ENCODE assay signal across 8 cellular contexts in the genomic region with DNA sequence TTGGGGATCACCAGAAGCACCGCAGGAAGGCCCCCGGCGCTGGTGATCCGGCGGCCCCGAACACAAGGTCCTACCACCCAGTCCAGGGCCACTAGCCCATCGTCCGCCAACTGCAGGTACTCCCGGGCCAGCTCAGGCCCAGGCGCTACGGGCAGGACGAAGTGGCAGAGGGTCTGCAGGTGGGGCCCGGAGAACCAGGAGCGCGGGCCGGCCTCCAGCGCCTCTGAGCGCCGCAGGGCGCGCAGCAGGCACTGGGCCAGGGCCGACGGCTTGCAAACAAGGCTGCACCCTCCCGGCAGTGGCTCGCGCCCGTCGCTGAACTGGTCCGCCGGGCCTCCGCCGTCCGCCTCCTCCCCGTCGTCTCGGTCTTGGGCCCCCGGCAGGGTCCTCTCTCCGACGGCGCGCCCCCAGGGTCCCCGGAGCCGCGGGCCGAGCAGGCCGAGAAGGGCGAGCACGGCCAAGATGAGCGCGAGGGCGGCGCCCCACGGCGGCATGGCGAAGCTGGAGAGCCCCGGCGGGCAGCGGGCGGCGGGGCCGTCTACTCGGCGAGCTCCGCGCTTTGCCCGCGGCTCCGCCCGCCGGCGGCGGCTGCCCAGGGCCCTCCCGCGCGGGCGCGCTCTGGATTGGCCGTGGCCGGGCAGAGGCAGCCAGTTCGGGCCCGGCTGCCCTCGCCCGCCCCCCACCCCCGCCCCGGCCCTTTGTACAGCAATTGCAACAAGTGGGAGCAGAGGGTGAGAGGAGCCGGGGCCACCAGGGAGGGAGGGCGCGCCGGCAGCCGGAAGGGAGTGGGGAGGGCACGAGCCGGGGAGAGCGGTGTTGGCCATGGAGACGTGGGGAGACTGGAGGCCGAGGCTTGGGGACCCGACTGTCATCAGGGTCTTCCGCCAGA. TPM values are rescaled to one million over a fixed set of nuclear protein-coding genes. Genes with fewer than 3 reads are reported as not detected.
DNase-seq lines count a peak whose midpoint lies in the region; ATAC-seq and TF ChIP-seq lines count a peak whose summit lies in the region.

A gene with protein sequence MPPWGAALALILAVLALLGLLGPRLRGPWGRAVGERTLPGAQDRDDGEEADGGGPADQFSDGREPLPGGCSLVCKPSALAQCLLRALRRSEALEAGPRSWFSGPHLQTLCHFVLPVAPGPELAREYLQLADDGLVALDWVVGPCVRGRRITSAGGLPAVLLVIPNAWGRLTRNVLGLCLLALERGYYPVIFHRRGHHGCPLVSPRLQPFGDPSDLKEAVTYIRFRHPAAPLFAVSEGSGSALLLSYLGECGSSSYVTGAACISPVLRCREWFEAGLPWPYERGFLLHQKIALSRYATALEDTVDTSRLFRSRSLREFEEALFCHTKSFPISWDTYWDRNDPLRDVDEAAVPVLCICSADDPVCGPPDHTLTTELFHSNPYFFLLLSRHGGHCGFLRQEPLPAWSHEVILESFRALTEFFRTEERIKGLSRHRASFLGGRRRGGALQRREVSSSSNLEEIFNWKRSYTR (minus strand): TSS at position 565 of the 889 bp plus-strand sequence. CDS start 71 bp downstream, at position 494.

- DNase-seq in DMS153 treated with DMSO at 0.1 percent for 48 hours (lab: John Stamatoyannopoulos, UW; ENCODE audit: unreplicated experiment) (peak; percentile 77), HAP-1 (ENCODE audit: low spot score in 2 of 2) (peak; percentile 45 to 72), NCI-H2227 (lab: John Stamatoyannopoulos, UW; ENCODE audit: unreplicated experiment) (peak; percentile 63)
- peak; percentile 47 to 57 for DNase-seq in activated CD4-positive, alpha-beta T cell treated with anti-CD3 and anti-CD28 coated beads for 4 hours
- peak; percentile 41 to 64 for DNase-seq in stimulated activated CD8-positive, alpha-beta memory T cell treated with anti-CD3 and anti-CD28 coated beads, Interleukin-15, amount 100 ng/mL, for 48 hours (ENCODE audit: low read depth in 2 of 2)

- in situ Hi-C loops in HAP-1 (cut with MboI; ENCODE audit: low sequenced_read_pairs), result loop anchor here (5.0 kb wide), 1 partner anchor 51 kb away; no protein-coding TSS in a partner anchor

- no peak for ATAC-seq in HG02610 (IDR thresholded peaks at IDR 0.05; ENCODE audit: unreplicated experiment)

- no peak for TF ChIP-seq RAD21 in liver (IDR thresholded peaks at IDR 0.05)

- 1% methylated on average over 97 of the region's 97 CpGs for WGBS in liver

- H3K9me3 ChIP-seq in HAP-1 (no peaks in the 10 kb centered on the region), duodenal mucosa (ENCODE audit: control insufficient read depth in 1 of 2, low read length in 2 of 2) (no peaks in the 10 kb centered on the region), liver (ENCODE audit: control insufficient read depth in 4 of 4, low read length in 3 of 4) (no peaks in the 10 kb centered on the region)

- peak within 1 kb of the TSS; percentile 56 for H3K4me3 ChIP-seq in HAP-1
- peak within 1 kb of the TSS; percentile 86 to 87 for H3K4me3 ChIP-seq in duodenal mucosa (ENCODE audit: low read depth in 1 of 2, low read length in 2 of 2)
- H3K4me3 ChIP-seq in liver (ENCODE audit: low read depth in 1 of 3, low read length in 3 of 3), result peak within 1 kb of the TSS; percentile 67 to 92 (median 77)

- peaks cover 15% of the 10 kb centered on the region for H3K36me3 ChIP-seq in HAP-1 (replicated peaks)
- H3K36me3 ChIP-seq in duodenal mucosa (ENCODE audit: control insufficient read depth in 1 of 2, insufficient read depth in 2 of 2, low read length in 2 of 2), result peaks cover 15 to 16% of the 10 kb centered on the region in 2 donors
- peaks cover 0 to 9% (median 1%) of the 10 kb centered on the region in 4 donors for H3K36me3 ChIP-seq in liver (ENCODE audit: control insufficient read depth in 4 of 4, insufficient read depth in 3 of 4, low read depth in 1 of 4, low read length in 3 of 4)

- H3K9ac ChIP-seq in duodenal mucosa (ENCODE audit: low read depth in 1 of 2, low read length in 2 of 2), result peak within 1 kb of the TSS; percentile 65 to 96
- peak within 1 kb of the TSS; percentile 77 to 87 for H3K9ac ChIP-seq in liver (ENCODE audit: low read depth in 1 of 2, low read length in 2 of 2)

- H3K27me3 ChIP-seq in HAP-1 (ENCODE audit: low read depth), result no peaks in the 10 kb centered on the region
- no peaks in the 10 kb centered on the region for H3K27me3 ChIP-seq in duodenal mucosa (ENCODE audit: control insufficient read depth in 1 of 2, insufficient read depth in 2 of 2, low read length in 2 of 2)
- no peaks in the 10 kb centered on the region for H3K27me3 ChIP-seq in liver (ENCODE audit: control insufficient read depth in 4 of 4, insufficient read depth in 4 of 4, low read length in 3 of 4)

- peaks cover 12% of the 10 kb centered on the region for H3K4me1 ChIP-seq in HAP-1
- peaks cover 18 to 64% of the 10 kb centered on the region in 2 donors for H3K4me1 ChIP-seq in duodenal mucosa (ENCODE audit: control insufficient read depth in 1 of 2, insufficient read depth in 2 of 2, low read length in 2 of 2)
- H3K4me1 ChIP-seq in liver (ENCODE audit: control insufficient read depth in 4 of 4, insufficient read depth in 4 of 4, low read length in 3 of 4), result peaks cover 6 to 65% (median 48%) of the 10 kb centered on the region in 4 donors

- peak within 1 kb of the TSS; percentile 84 for H3K27ac ChIP-seq in duodenal mucosa (ENCODE audit: low read depth, low read length)
- peak within 1 kb of the TSS; percentile 87 to 91 for H3K27ac ChIP-seq in liver (ENCODE audit: low read depth in 1 of 2, low read length in 2 of 2)

- no peak for TF ChIP-seq CTCF in liver (IDR thresholded peaks at IDR 0.05; ENCODE audit: low read depth, low read length, missing input control)

TF ChIP-seq in liver, 16 proteins besides CTCF, POLR2A, EP300 and RAD21:
- TF ChIP-seq, protein P1, sequence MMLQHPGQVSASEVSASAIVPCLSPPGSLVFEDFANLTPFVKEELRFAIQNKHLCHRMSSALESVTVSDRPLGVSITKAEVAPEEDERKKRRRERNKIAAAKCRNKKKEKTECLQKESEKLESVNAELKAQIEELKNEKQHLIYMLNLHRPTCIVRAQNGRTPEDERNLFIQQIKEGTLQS (IDR thresholded peaks at IDR 0.05), result no peak
- no peak for TF ChIP-seq NR2F2 (IDR thresholded peaks at IDR 0.05)
- TF ChIP-seq SP1 (IDR thresholded peaks at IDR 0.05), result peak; percentile 24
- no peak for TF ChIP-seq FOXA2 (IDR thresholded peaks at IDR 0.05)
- TF ChIP-seq, protein P2, sequence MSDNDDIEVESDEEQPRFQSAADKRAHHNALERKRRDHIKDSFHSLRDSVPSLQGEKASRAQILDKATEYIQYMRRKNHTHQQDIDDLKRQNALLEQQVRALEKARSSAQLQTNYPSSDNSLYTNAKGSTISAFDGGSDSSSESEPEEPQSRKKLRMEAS (IDR thresholded peaks at IDR 0.05), result no peak
- TF ChIP-seq, protein P3, sequence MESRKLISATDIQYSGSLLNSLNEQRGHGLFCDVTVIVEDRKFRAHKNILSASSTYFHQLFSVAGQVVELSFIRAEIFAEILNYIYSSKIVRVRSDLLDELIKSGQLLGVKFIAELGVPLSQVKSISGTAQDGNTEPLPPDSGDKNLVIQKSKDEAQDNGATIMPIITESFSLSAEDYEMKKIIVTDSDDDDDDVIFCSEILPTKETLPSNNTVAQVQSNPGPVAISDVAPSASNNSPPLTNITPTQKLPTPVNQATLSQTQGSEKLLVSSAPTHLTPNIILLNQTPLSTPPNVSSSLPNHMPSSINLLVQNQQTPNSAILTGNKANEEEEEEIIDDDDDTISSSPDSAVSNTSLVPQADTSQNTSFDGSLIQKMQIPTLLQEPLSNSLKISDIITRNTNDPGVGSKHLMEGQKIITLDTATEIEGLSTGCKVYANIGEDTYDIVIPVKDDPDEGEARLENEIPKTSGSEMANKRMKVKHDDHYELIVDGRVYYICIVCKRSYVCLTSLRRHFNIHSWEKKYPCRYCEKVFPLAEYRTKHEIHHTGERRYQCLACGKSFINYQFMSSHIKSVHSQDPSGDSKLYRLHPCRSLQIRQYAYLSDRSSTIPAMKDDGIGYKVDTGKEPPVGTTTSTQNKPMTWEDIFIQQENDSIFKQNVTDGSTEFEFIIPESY (IDR thresholded peaks at IDR 0.05), result no peak

RNA-seq across cellular contexts. Expression of the gene that starts here (rescaled TPM):
- 10 to 100 TPM in 1 of 2 donors, 1 to 10 TPM in 1; 5.6 to 25.7 TPM for total RNA-seq in liver
- polyA plus RNA-seq in liver, result 10 to 100 TPM in 1 of 2 donors, 1 to 10 TPM in 1; 6.6 to 14.7 TPM
